ENCODE assay signal across 8 cellular contexts in the genomic region with DNA sequence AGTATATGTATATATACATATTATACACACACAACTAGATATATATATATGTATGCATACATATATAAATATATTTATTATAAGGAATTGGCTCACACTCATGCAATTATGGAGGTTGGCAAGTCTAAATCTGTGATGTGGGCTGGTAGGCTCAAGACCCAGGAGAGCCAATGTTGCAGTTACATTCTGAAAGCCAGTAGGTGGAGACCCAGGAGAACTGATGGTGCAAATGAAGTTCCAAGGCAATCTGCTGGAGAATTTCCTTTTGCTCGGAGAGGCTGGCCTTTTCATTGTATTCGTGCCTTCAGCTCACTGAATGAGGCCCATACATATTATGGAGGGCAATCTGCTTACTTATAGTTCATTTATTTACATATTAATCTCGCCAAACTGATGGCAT. TPM values are rescaled to one million over a fixed set of nuclear protein-coding genes. Genes with fewer than 3 reads are reported as not detected.
DNase-seq lines count a peak whose midpoint lies in the region; ATAC-seq and TF ChIP-seq lines count a peak whose summit lies in the region.

No MANE protein-coding gene starts in this region.

- peaks cover 10 to 37% of the 10 kb centered on the region in 2 donors for H3K27me3 Mint-ChIP-seq in natural killer cell (ENCODE audit: low read depth in 2 of 2)

- intact Hi-C loops in cardiac septum (cut with DNase I), result no loop called here
- intact Hi-C loops in natural killer cell (cut with micrococcal nuclease), result no loop called here

- H3K4me1 ChIP-seq in BE2C, result no peaks in the 10 kb centered on the region

- no peak for ATAC-seq in GM21423 (IDR thresholded peaks at IDR 0.05; ENCODE audit: unreplicated experiment)
- no peak for ATAC-seq in natural killer cell

- peaks cover 0 to 4% of the 10 kb centered on the region in 2 donors for H3K4me1 Mint-ChIP-seq in natural killer cell

- no peaks in the 10 kb centered on the region for H3K9me3 ChIP-seq in BE2C

- no peak overlapping the region for H3K4me3 Mint-ChIP-seq in natural killer cell

- no peak overlapping the region for H3K4me3 ChIP-seq in BE2C (ENCODE audit: low read depth, low read length)

- no peaks in the 10 kb centered on the region for H3K9me3 Mint-ChIP-seq in natural killer cell

- H3K27me3 ChIP-seq in BE2C, result no peaks in the 10 kb centered on the region; the same call in none of the 2 replicates

- H3K27ac Mint-ChIP-seq in natural killer cell, result no peak overlapping the region

- in situ Hi-C loops in GM13976 (cut with MboI; ENCODE audit: low sequenced_read_pairs, unreplicated experiment), result no loop called here
- in situ Hi-C loops in SK-MEL-5 (cut with HindIII; ENCODE audit: low pct_unique_long_range_greater_than_20kb, low sequenced_read_pairs), result no loop called here

- DNase-seq in BE2C (no peak), GM13976 (ENCODE audit: low spot score) (no peak), SK-MEL-5 (ENCODE audit: low read depth, low spot score) (peak; percentile 73), hippocampal formation (lab: John Stamatoyannopoulos, UW) (peak; percentile 4 to 6), cardiac septum (ENCODE audit: low spot score) (no peak), natural killer cell (no peak)
- no peak for DNase-seq in activated CD4-positive, CD25-positive, alpha-beta regulatory T cell (lab: John Stamatoyannopoulos, UW)

- TF ChIP-seq CTCF in BE2C (IDR thresholded peaks at IDR 0.05; ENCODE audit: low read depth, low read length) (0 out of 2 replicates have a peak, but pooled peaks have one; percentile 26), GM13976 (IDR thresholded peaks at IDR 0.05; ENCODE audit: borderline replicate concordance, control extremely low read depth, extremely low read depth, insufficient read depth, missing control alignments) (peak; percentile 12), natural killer cell (IDR thresholded peaks at IDR 0.05) (no peak)

- H3K36me3 Mint-ChIP-seq in natural killer cell, result no peaks in the 10 kb centered on the region

- H3K36me3 ChIP-seq in BE2C, result no peaks in the 10 kb centered on the region

RNA-seq across cellular contexts. Expression of a gene that starts 9.4 kb away (rescaled TPM):
- not detected for polyA plus RNA-seq in BE2C (2012; ENCODE audit: insufficient read depth, insufficient read length, low read depth)
- total RNA-seq in SK-MEL-5 (2014; rRNA removed; shearing (Covaris generic)), result not detected in 2 replicates
- not detected in 2 replicates for polyA plus RNA-seq in SK-MEL-5 (2015; cell fraction: cytosol; rRNA removed)
- not detected in 2 replicates for polyA plus RNA-seq in SK-MEL-5 (2015; cell fraction: nucleus; rRNA removed)
- not detected for total RNA-seq in cardiac septum
- total RNA-seq in natural killer cell, result not detected

RNA-seq across cellular contexts. Expression of a gene that starts 29.2 kb away (rescaled TPM):
- polyA plus RNA-seq in BE2C (2012; ENCODE audit: insufficient read depth, insufficient read length, low read depth), result not detected
- total RNA-seq in SK-MEL-5 (2014; rRNA removed; shearing (Covaris generic)), result not detected in 2 replicates
- polyA plus RNA-seq in SK-MEL-5 (2015; cell fraction: cytosol; rRNA removed), result not detected in 2 replicates
- polyA plus RNA-seq in SK-MEL-5 (2015; cell fraction: nucleus; rRNA removed), result not detected in 2 replicates
- total RNA-seq in cardiac septum, result not detected
- not detected for total RNA-seq in natural killer cell

RNA-seq across cellular contexts. Expression of a gene that starts 39.7 kb away (rescaled TPM):
- not detected for polyA plus RNA-seq in BE2C (2012; ENCODE audit: insufficient read depth, insufficient read length, low read depth)
- total RNA-seq in SK-MEL-5 (2014; rRNA removed; shearing (Covaris generic)), result not detected in 2 replicates
- polyA plus RNA-seq in SK-MEL-5 (2015; cell fraction: cytosol; rRNA removed), result not detected in 2 replicates
- not detected in 2 replicates for polyA plus RNA-seq in SK-MEL-5 (2015; cell fraction: nucleus; rRNA removed)
- total RNA-seq in cardiac septum (not detected), natural killer cell (not detected)

RNA-seq across cellular contexts. Expression of a gene that starts 52.7 kb away (rescaled TPM):
- polyA plus RNA-seq in BE2C (2012; ENCODE audit: insufficient read depth, insufficient read length, low read depth), result not detected
- not detected in 2 replicates for total RNA-seq in SK-MEL-5 (2014; rRNA removed; shearing (Covaris generic))
- polyA plus RNA-seq in SK-MEL-5 (2015; cell fraction: cytosol; rRNA removed), result not detected in 2 replicates
- polyA plus RNA-seq in SK-MEL-5 (2015; cell fraction: nucleus; rRNA removed), result not detected in 2 replicates
- total RNA-seq in cardiac septum (not detected), natural killer cell (not detected)

RNA-seq across cellular contexts. Expression of a gene that starts 58.0 kb away (rescaled TPM):
- not detected for polyA plus RNA-seq in BE2C (2012; ENCODE audit: insufficient read depth, insufficient read length, low read depth)
- total RNA-seq in SK-MEL-5 (2014; rRNA removed; shearing (Covaris generic)), result not detected in 2 replicates
- not detected in 2 replicates for polyA plus RNA-seq in SK-MEL-5 (2015; cell fraction: cytosol; rRNA removed)
- polyA plus RNA-seq in SK-MEL-5 (2015; cell fraction: nucleus; rRNA removed), result not detected in 2 replicates
- total RNA-seq in cardiac septum (not detected), natural killer cell (not detected)

Comparison
In these comparisons a context has a peak if more than half of its experiments do, and no peak if none do; other contexts are left out.
1. DNase-seq: peak in SK-MEL-5 (single experiment) and hippocampal formation (2 of 2); none in BE2C (single experiment), GM13976 (single experiment), cardiac septum (single experiment), activated CD4-positive, CD25-positive, alpha-beta regulatory T cell (0 of 4) and natural killer cell (single experiment).